ENCODE assay signal across 8 cellular contexts in the genomic region with DNA sequence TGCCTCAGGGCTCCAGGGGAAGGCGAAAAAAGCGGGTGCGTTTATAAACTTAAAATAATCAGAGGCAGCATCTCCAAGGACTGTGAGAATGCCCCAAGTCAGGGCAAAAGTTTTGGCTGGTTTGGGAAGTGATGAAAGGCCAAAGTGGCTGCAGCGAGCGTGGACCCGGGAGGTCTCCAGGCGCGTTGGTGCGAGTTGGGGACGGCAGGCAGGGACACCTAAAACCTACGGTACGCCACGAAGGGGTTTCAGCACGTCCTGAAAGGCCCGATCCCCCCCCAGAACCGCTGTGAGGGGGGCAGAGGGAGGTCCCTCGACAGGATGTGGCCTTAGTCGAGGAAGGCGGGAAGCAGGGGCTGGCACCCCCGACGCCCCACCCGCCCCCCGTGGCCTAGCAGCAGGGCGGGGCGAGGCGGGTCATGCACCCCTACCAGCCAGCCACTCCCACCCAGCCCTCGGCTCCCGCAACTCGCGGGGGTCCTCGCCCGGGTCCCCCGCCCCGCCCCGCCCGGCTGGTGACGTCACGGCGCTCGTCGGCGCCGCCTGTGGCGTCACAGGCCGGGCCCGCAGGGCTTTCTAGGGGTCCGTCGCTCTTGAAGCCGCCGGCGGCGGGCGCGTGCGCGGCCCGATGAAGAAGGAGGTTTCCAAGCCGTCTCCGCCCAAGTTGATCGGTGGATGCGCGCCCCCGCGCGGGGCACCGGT. TPM values are rescaled to one million over a fixed set of nuclear protein-coding genes. Genes with fewer than 3 reads are reported as not detected.
DNase-seq lines count a peak whose midpoint lies in the region; ATAC-seq, FAIRE-seq and TF ChIP-seq lines count a peak whose summit lies in the region.

A gene with protein sequence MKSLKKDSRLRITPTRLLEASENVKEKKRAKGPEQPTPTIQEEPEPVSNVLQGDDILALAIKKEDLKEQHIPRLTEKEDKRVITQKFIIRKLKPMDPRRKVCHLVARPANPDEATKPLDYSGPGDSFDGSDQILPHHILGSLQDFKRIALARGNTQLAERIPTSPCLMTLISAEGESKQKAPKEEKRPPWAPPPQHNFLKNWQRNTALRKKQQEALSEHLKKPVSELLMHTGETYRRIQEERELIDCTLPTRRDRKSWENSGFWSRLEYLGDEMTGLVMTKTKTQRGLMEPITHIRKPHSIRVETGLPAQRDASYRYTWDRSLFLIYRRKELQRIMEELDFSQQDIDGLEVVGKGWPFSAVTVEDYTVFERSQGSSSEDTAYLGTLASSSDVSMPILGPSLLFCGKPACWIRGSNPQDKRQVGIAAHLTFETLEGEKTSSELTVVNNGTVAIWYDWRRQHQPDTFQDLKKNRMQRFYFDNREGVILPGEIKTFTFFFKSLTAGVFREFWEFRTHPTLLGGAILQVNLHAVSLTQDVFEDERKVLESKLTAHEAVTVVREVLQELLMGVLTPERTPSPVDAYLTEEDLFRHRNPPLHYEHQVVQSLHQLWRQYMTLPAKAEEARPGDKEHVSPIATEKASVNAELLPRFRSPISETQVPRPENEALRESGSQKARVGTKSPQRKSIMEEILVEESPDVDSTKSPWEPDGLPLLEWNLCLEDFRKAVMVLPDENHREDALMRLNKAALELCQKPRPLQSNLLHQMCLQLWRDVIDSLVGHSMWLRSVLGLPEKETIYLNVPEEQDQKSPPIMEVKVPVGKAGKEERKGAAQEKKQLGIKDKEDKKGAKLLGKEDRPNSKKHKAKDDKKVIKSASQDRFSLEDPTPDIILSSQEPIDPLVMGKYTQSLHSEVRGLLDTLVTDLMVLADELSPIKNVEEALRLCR (plus strand): TSS at position 569 of the 702 bp plus-strand sequence. CDS start 236 bp downstream, outside the sequence.

- POLR2A ChIA-PET in A549 (lab: Yijun Ruan, JAX), result no interaction called here

- H3K4me3 Mint-ChIP-seq in endodermal cell, result peak within 1 kb of the TSS; percentile 83

- H3K27me3 Mint-ChIP-seq in endodermal cell (ENCODE audit: insufficient read depth), result peaks cover 18% of the 10 kb centered on the region

- peaks cover 16% of the 10 kb centered on the region for H3K4me1 Mint-ChIP-seq in endodermal cell

- TF ChIP-seq RAD21 in A549 (conservative IDR thresholded peaks at IDR 0.05 in 1 of 2, IDR thresholded peaks at IDR 0.05 in 1 of 2), result no peak

- CTCF ChIA-PET in A549 (lab: Yijun Ruan, JAX), result interaction anchor here (0.8 to 10.1 kb wide), 6 partner anchors 8 to 142 kb away, joined by 3 to 119 read pairs (median 8); partner anchors contain the start of gene RSAD1

- H3K4me2 ChIP-seq in A549, result peak within 1 kb of the TSS; percentile 90

- H3K36me3 Mint-ChIP-seq in endodermal cell (ENCODE audit: low read depth), result no peaks in the 10 kb centered on the region

- FAIRE-seq in A549 (lab: Jason Lieb, UNC), result no peak

- H3K4me3 ChIP-seq in A549 (peak within 1 kb of the TSS; percentile 54), endodermal cell (ENCODE audit: low read length) (peak within 1 kb of the TSS; percentile 80)

- WGBS in A549 (ENCODE audit: missing lambda C conversion rate), result 47% methylated on average over 27 of the region's 66 CpGs
- 14 to 26% methylated on average over 16 to 66 of the region's 66 CpGs for WGBS in endodermal cell (ENCODE audit: insufficient coverage in 1 of 2, insufficient read length in 1 of 2), 2 experiments

- H3K27ac ChIP-seq in A549 (peak within 1 kb of the TSS; percentile 77 to 89), endodermal cell (ENCODE audit: low read depth, low read length) (no peak within 1 kb of the TSS)

- H3K9ac ChIP-seq in endodermal cell (ENCODE audit: extremely low read depth, low read length, poor library complexity, severe bottlenecking), result peak within 1 kb of the TSS; percentile 20

- H3K9me3 ChIP-seq in A549 (no peaks in the 10 kb centered on the region), endodermal cell (ENCODE audit: control insufficient read depth, low read length) (no peaks in the 10 kb centered on the region)

- H3K9me3 Mint-ChIP-seq in endodermal cell, result no peaks in the 10 kb centered on the region

- TF ChIP-seq CTCF in A549 (IDR thresholded peaks at IDR 0.05) (peak; percentile 39), endodermal cell (conservative IDR thresholded peaks at IDR 0.05) (peak; percentile 30)

- peaks cover 11% of the 10 kb centered on the region for H3K27me3 ChIP-seq in endodermal cell (ENCODE audit: control insufficient read depth, insufficient read depth, low read length, poor library complexity, severe bottlenecking)

- no peak for TF ChIP-seq POLR2A in A549 (IDR thresholded peaks at IDR 0.05; ENCODE audit: low read length)
- TF ChIP-seq POLR2A in GM19099 (IDR thresholded peaks at IDR 0.05; ENCODE audit: extremely low read depth, insufficient read length, low read depth), result peak; percentile 53

- DNase-seq in A549 (ENCODE audit: low read depth in 1 of 2, low spot score in 1 of 2), result peak; percentile 81 to 83
- peak; percentile 93 for DNase-seq in NCI-H69 (lab: John Stamatoyannopoulos, UW)
- DNase-seq in activated CD8-positive, alpha-beta memory T cell treated with anti-CD3 and anti-CD28 coated beads, Interleukin-2, amount 50 U/mL, for 24 hours (ENCODE audit: extremely low read depth), result peak; percentile 67
- DNase-seq in endodermal cell, result peak; percentile 93
- DNase-seq in mesenteric fat pad (ENCODE audit: low spot score), result peak; percentile 94
- DNase-seq in stimulated activated CD8-positive, alpha-beta memory T cell treated with anti-CD3 and anti-CD28 coated beads, Interleukin-12 subunit alpha, Interleukin-12 subunit beta, amount 100 ng/mL, for 4 hours (ENCODE audit: low read depth), result peak; percentile 48

- H3K36me3 ChIP-seq in endodermal cell (ENCODE audit: control insufficient read depth, insufficient read depth, low read length), result no peaks in the 10 kb centered on the region

- TF ChIP-seq EP300 in A549 (IDR thresholded peaks at IDR 0.05), result no peak

- H3K27ac Mint-ChIP-seq in endodermal cell, result peak within 1 kb of the TSS; percentile 90

- peak; percentile 76 to 85 for ATAC-seq in A549
- ATAC-seq in HG03108 (IDR thresholded peaks at IDR 0.05; ENCODE audit: unreplicated experiment), result no peak

- H3K4me1 ChIP-seq in A549 (peaks cover 16% of the 10 kb centered on the region; the same call in 2 of the 3 replicates), endodermal cell (ENCODE audit: control insufficient read depth, insufficient read depth, low read length) (no peaks in the 10 kb centered on the region)

TF ChIP-seq in A549, 52 proteins besides CTCF, POLR2A, EP300 and RAD21 (continues in another document):
- TF ChIP-seq ESRRA (IDR thresholded peaks at IDR 0.05; ENCODE audit: borderline replicate concordance, low read length) (no peak), JUNB (IDR thresholded peaks at IDR 0.05) (no peak), SMC3 (IDR thresholded peaks at IDR 0.05) (0 out of 3 replicates have a peak, but pooled peaks have one; percentile 24), MAX (IDR thresholded peaks at IDR 0.05) (peak; percentile 76), JUN (IDR thresholded peaks at IDR 0.05) (peak in 1 of 2 experiments; percentile 55; a peak in 1 of 5 replicates), PHF8 (IDR thresholded peaks at IDR 0.05; ENCODE audit: borderline replicate concordance, low read depth) (no peak), HOXB13 (CRISPR knock-in tag; IDR thresholded peaks at IDR 0.05; ENCODE audit: low read depth) (no peak), HOXB5 (CRISPR knock-in tag; IDR thresholded peaks at IDR 0.05) (0 out of 2 replicates have a peak, but pooled peaks have one; percentile 36), CHD2 (IDR thresholded peaks at IDR 0.05; ENCODE audit: low read length, partially characterized antibody) (no peak), ZC3H11A (IDR thresholded peaks at IDR 0.05) (no peak), RNF2 (IDR thresholded peaks at IDR 0.05; ENCODE audit: borderline replicate concordance, low read depth) (no peak), FOSL2 (IDR thresholded peaks at IDR 0.05) (no peak), FOSL2 (CRISPR knock-in tag; IDR thresholded peaks at IDR 0.05) (no peak), MYC (IDR thresholded peaks at IDR 0.05; ENCODE audit: borderline replicate concordance, low read length) (peak; percentile 29; the same call in 1 of the 2 replicates)
- TF ChIP-seq, protein P1, sequence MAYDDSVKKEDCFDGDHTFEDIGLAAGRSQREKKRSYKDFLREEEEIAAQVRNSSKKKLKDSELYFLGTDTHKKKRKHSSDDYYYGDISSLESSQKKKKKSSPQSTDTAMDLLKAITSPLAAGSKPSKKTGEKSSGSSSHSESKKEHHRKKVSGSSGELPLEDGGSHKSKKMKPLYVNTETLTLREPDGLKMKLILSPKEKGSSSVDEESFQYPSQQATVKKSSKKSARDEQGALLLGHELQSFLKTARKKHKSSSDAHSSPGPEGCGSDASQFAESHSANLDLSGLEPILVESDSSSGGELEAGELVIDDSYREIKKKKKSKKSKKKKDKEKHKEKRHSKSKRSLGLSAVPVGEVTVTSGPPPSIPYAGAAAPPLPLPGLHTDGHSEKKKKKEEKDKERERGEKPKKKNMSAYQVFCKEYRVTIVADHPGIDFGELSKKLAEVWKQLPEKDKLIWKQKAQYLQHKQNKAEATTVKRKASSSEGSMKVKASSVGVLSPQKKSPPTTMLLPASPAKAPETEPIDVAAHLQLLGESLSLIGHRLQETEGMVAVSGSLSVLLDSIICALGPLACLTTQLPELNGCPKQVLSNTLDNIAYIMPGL (CRISPR knock-in tag; IDR thresholded peaks at IDR 0.05; ENCODE audit: borderline replicate concordance), result 0 out of 2 replicates have a peak, but pooled peaks have one; percentile 31
- TF ChIP-seq, protein P2, sequence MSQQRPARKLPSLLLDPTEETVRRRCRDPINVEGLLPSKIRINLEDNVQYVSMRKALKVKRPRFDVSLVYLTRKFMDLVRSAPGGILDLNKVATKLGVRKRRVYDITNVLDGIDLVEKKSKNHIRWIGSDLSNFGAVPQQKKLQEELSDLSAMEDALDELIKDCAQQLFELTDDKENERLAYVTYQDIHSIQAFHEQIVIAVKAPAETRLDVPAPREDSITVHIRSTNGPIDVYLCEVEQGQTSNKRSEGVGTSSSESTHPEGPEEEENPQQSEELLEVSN (IDR thresholded peaks at IDR 0.05; ENCODE audit: borderline replicate concordance, low read depth), result peak; percentile 92

RNA-seq across cellular contexts. Expression of the gene that starts here (rescaled TPM):
- polyA plus RNA-seq in A549 (2011; rRNA removed) (2.5 and 4.1 TPM in 2 replicates), A549 (2017; fragmentation: RNase III; extraction: RNeasy Plus Mini Kit Qiagen cat#74134 plus additional on column Dnase treatment) (0.93 to 2.1 TPM (median 1.2 TPM) in 3 replicates)
- 0.59 and 0.89 TPM in 2 replicates for polyA plus RNA-seq in A549 (2012; cell fraction: cytosol; rRNA removed)
- polyA plus RNA-seq in A549 (2012; cell fraction: nucleus; rRNA removed), result 3.0 and 3.7 TPM in 2 replicates
- 3.2 and 3.9 TPM in 2 replicates for polyA minus RNA-seq in A549 (2011; rRNA and poly(A)+ RNA removed)
- total RNA-seq in endodermal cell (1 to 10 TPM; 3.5 to 7.1 TPM), mesenteric fat pad (0.61 TPM)
- polyA plus RNA-seq in endodermal cell (2013, experiment 1 of 2), result 2.6 TPM
- polyA plus RNA-seq in endodermal cell (2013, experiment 2 of 2), result 1.6 TPM

Comparison
In these comparisons a context has a peak if more than half of its experiments do, and no peak if none do; other contexts are left out.
1. Peak in DNase-seq in mesenteric fat pad; RNA of the gene not detected or under 1 TPM.